In genomic region chr9:649128-650074, GRCh38 we compare ENCODE assay signal across 12 cellular contexts.
DNase-seq lines count a peak whose midpoint lies in the region; ATAC-seq, FAIRE-seq and TF ChIP-seq lines count a peak whose summit lies in the region.
"Had no signal": no experiment of that assay in that cellular context is flagged by ENCODE, and none has a peak within 500 bp of the region (broad histone marks: within the 10 kb centered on the region; RNA-seq: fewer than 3 reads in every experiment).

No MANE protein-coding gene starts in this region.

- FAIRE-seq in D721Med (lab: Jason Lieb, UNC): peak; percentile 76

- peaks cover 12 to 48% (median 19%) of the 10 kb centered on the region in 4 donors for H3K4me1 Mint-ChIP-seq in naive thymus-derived CD8-positive, alpha-beta T cell

- DNase-seq in D721Med (ENCODE audit: insufficient read length, low spot score): no peak
- peak; percentile 4 for DNase-seq in NCI-H1694 (lab: John Stamatoyannopoulos, UW)
- DNase-seq in epithelial cell of proximal tubule (ENCODE audit: low read depth): peak; percentile 36
- DNase-seq in naive thymus-derived CD8-positive, alpha-beta T cell: no peak
- DNase-seq in NOMO-1 treated with DMSO at 0.1 percent for 48 hours (lab: John Stamatoyannopoulos, UW; ENCODE audit: unreplicated experiment): no peak
- DNase-seq in cerebellar nuclear complex (lab: John Stamatoyannopoulos, UW): no peak
- no peak for DNase-seq in occipital lobe (lab: John Stamatoyannopoulos, UW)
- DNase-seq: effector CD8-positive, alpha-beta T cell; NCI-H446; T-helper 9 cell had no signal

- H3K27me3 Mint-ChIP-seq in naive thymus-derived CD8-positive, alpha-beta T cell: no peaks in the 10 kb centered on the region

- TF ChIP-seq CTCF in D721Med (IDR thresholded peaks at IDR 0.05; ENCODE audit: insufficient read depth, missing control alignments): no peak
- TF ChIP-seq CTCF in epithelial cell of proximal tubule (conservative IDR thresholded peaks at IDR 0.05; ENCODE audit: low read depth, low read length): no peak

- POLR2A ChIA-PET in naive thymus-derived CD8-positive, alpha-beta T cell (lab: Charles Lee): no interaction called here

- H3K36me3 Mint-ChIP-seq in naive thymus-derived CD8-positive, alpha-beta T cell: no peaks in the 10 kb centered on the region

- H3K4me3 ChIP-seq in epithelial cell of proximal tubule (ENCODE audit: low read depth, low read length): no peak overlapping the region
- H3K4me3 ChIP-seq: lung had no signal

- no peaks in the 10 kb centered on the region for H3K9me3 Mint-ChIP-seq in naive thymus-derived CD8-positive, alpha-beta T cell

- peak overlapping the region in 9 of 10 donors; percentile 62 to 82 (median 79) for H3K4me3 Mint-ChIP-seq in naive thymus-derived CD8-positive, alpha-beta T cell

- ATAC-seq in naive thymus-derived CD8-positive, alpha-beta T cell: no peak
- no peak for ATAC-seq in GM19023 (IDR thresholded peaks at IDR 0.05; ENCODE audit: unreplicated experiment)

- H3K27ac Mint-ChIP-seq in naive thymus-derived CD8-positive, alpha-beta T cell: peak overlapping the region in 3 of 10 donors; percentile 34 to 85 (median 83)

Comparison
In these comparisons a context has a peak if more than half of its experiments do, and no peak if none do; other contexts are left out.
1. DNase-seq: peak in NCI-H1694 (single experiment) and epithelial cell of proximal tubule (single experiment); none in D721Med (single experiment), naive thymus-derived CD8-positive, alpha-beta T cell (0 of 10), NOMO-1 treated with DMSO at 0.1 percent for 48 hours (single experiment), cerebellar nuclear complex (0 of 2) and occipital lobe (single experiment).